Comparison of ENCODE assay signal across 8 cellular contexts in the genomic region with DNA sequence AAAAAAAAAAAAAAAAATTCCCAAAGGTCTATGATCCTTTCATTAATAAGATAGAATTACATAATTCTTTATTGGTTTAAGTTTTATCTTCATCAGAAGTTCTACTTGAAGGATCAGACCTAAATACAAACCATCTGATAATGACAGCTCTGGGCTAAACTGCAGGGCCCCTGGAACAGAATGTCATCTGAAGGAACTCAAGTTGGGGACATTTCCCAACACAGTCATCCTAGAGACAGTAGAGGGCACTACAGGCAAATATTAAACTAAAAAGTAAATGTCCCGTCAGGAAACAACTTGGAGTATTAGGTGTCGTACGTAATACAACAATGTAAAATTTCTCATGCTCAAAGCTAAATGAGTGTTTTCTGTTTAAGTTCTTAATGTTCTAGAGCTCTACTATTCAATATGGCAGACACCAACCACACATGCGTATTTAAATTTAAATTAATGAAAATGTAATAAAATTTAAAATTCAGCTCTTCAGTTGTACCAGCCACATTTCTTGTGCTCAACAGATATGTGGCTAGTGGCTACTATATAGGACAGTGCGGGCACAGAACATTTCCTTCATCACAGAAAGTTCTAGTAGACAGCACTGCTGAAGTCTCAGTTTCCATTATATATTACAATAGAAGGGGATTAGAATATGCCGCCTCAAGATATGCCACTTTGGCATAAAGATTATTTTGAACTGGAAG. TPM values are rescaled to one million over a fixed set of nuclear protein-coding genes. Genes with fewer than 3 reads are reported as not detected.
DNase-seq lines count a peak whose midpoint lies in the region; ATAC-seq and TF ChIP-seq lines count a peak whose summit lies in the region.

No MANE protein-coding gene starts in this region.

- peak; percentile 1 for DNase-seq in NCI-H2196 (lab: John Stamatoyannopoulos, UW; ENCODE audit: unreplicated experiment)
- DNase-seq in NCI-H2196 treated with DMSO at 0.1 percent for 48 hours (lab: John Stamatoyannopoulos, UW; ENCODE audit: unreplicated experiment): no peak
- DNase-seq in NOMO-1 treated with dmso at 0.1 percent for 144 hours (lab: John Stamatoyannopoulos, UW; ENCODE audit: unreplicated experiment): peak; percentile 39
- peak; percentile 60 for DNase-seq in cerebellum (ENCODE audit: low spot score)
- DNase-seq in amniotic stem cell (lab: John Stamatoyannopoulos, UW): no peak

- H3K9me3 ChIP-seq in liver (ENCODE audit: control insufficient read depth in 4 of 4, low read length in 3 of 4): no peaks in the 10 kb centered on the region

- H3K4me1 ChIP-seq in liver (ENCODE audit: control insufficient read depth in 4 of 4, insufficient read depth in 4 of 4, low read length in 3 of 4): no peaks in the 10 kb centered on the region

- H3K36me3 ChIP-seq in liver (ENCODE audit: control insufficient read depth in 4 of 4, insufficient read depth in 3 of 4, low read depth in 1 of 4, low read length in 3 of 4): no peaks in the 10 kb centered on the region

- ATAC-seq in GM19328 (IDR thresholded peaks at IDR 0.05; ENCODE audit: unreplicated experiment) (peak; percentile 70), HG03442 (IDR thresholded peaks at IDR 0.05; ENCODE audit: unreplicated experiment) (peak; percentile 91)

- H3K4me3 ChIP-seq in liver (ENCODE audit: low read depth in 1 of 3, low read length in 3 of 3): no peak overlapping the region

- peak overlapping the region in 1 of 2 donors; percentile 53 for H3K9ac ChIP-seq in liver (ENCODE audit: low read depth in 1 of 2, low read length in 2 of 2)

- no peaks in the 10 kb centered on the region for H3K27me3 ChIP-seq in liver (ENCODE audit: control insufficient read depth in 4 of 4, insufficient read depth in 4 of 4, low read length in 3 of 4)

- TF ChIP-seq RAD21 in liver (IDR thresholded peaks at IDR 0.05): peak; percentile 87 to 90

- peak; percentile 77 for TF ChIP-seq CTCF in liver (IDR thresholded peaks at IDR 0.05; ENCODE audit: low read depth, low read length, missing input control)

- H3K27ac ChIP-seq in liver (ENCODE audit: low read depth in 1 of 2, low read length in 2 of 2): no peak overlapping the region

- WGBS in liver: 41% methylated on average over 6 of the region's 6 CpGs

TF ChIP-seq in liver, 16 proteins besides CTCF, POLR2A, EP300 and RAD21:
- TF ChIP-seq JUND (IDR thresholded peaks at IDR 0.05) (peak in 1 of 2 donors; percentile 41), HNF4A (conservative IDR thresholded peaks at IDR 0.05) (peak in 1 of 2 donors; percentile 43), GABPA (IDR thresholded peaks at IDR 0.05 in 1 of 2, conservative IDR thresholded peaks at IDR 0.05 in 1 of 2) (no peak), TAF1 (conservative IDR thresholded peaks at IDR 0.05) (no peak), FOXA2 (IDR thresholded peaks at IDR 0.05) (no peak), ATF3 (IDR thresholded peaks at IDR 0.05) (no peak), HNF4G (IDR thresholded peaks at IDR 0.05) (no peak), YY1 (IDR thresholded peaks at IDR 0.05) (no peak), NR2F2 (IDR thresholded peaks at IDR 0.05) (no peak), REST (IDR thresholded peaks at IDR 0.05) (no peak), SP1 (IDR thresholded peaks at IDR 0.05) (peak; percentile 11), FOXA1 (IDR thresholded peaks at IDR 0.05) (no peak), RXRA (IDR thresholded peaks at IDR 0.05) (peak in 1 of 2 donors; percentile 33), ZBTB33 (IDR thresholded peaks at IDR 0.05) (no peak), EGR1 (IDR thresholded peaks at IDR 0.05; ENCODE audit: low read depth in 2 of 2) (no peak)
- TF ChIP-seq, protein P1, sequence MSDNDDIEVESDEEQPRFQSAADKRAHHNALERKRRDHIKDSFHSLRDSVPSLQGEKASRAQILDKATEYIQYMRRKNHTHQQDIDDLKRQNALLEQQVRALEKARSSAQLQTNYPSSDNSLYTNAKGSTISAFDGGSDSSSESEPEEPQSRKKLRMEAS (IDR thresholded peaks at IDR 0.05): no peak

RNA-seq across cellular contexts. Expression of gene NAXD, which starts 21.8 kb away (rescaled TPM):
- 22.9 TPM for total RNA-seq in cerebellum
- total RNA-seq in liver: 10 to 100 TPM; 19.0 to 34.1 TPM
- 10 to 100 TPM; 21.2 to 40.5 TPM for polyA plus RNA-seq in liver

RNA-seq across cellular contexts. Expression of gene RAB20, which starts 32.1 kb away (rescaled TPM):
- 1.9 TPM for total RNA-seq in cerebellum
- 10 to 100 TPM in 1 of 2 donors, 1 to 10 TPM in 1; 9.8 to 31.0 TPM for total RNA-seq in liver
- polyA plus RNA-seq in liver: 10 to 100 TPM; 19.3 to 36.9 TPM

Comparison
In these comparisons a context has a peak if more than half of its experiments do, and no peak if none do; other contexts are left out.
1. DNase-seq: peak in NCI-H2196 (single experiment), NOMO-1 treated with dmso at 0.1 percent for 144 hours (single experiment) and cerebellum (single experiment); none in NCI-H2196 treated with DMSO at 0.1 percent for 48 hours (single experiment) and amniotic stem cell (single experiment).